9 cellular contexts compared by ENCODE assay signal in genomic region chr10:125521721-125522680, GRCh38.
A peak's percentile ranks its signal among the peaks of the same experiment; 100 is the strongest.
DNase-seq lines count a peak whose midpoint lies in the region; ATAC-seq and TF ChIP-seq lines count a peak whose summit lies in the region.
"Had no signal": no experiment of that assay in that cellular context is flagged by ENCODE, and none has a peak within 500 bp of the region (broad histone marks: within the 10 kb centered on the region; RNA-seq: fewer than 3 reads in every experiment).

No MANE protein-coding gene starts in this region.

- no peak for DNase-seq in AG10803 (ENCODE audit: low read depth)
- DNase-seq in ascending aorta (ENCODE audit: low spot score in 2 of 2): no peak
- DNase-seq in sigmoid colon: no peak
- DNase-seq in activated naive CD4-positive, alpha-beta T cell treated with Interleukin-2 at 50 U/mL for 16 hours: no peak

- TF ChIP-seq CTCF in AG10803 (conservative IDR thresholded peaks at IDR 0.05; ENCODE audit: low read length) (peak; percentile 54), ascending aorta (IDR thresholded peaks at IDR 0.05) (peak in 2 of 3 experiments; percentile 22 to 29), nephron (IDR thresholded peaks at IDR 0.05; ENCODE audit: unreplicated experiment in 3 of 3) (peak; percentile 38 to 52 (median 38)), sigmoid colon (IDR thresholded peaks at IDR 0.05) (peak in 1 of 4 experiments; percentile 35)

- H3K27ac ChIP-seq in ascending aorta: no peak overlapping the region
- no peak overlapping the region for H3K27ac ChIP-seq in sigmoid colon

- intact Hi-C loops in ascending aorta (cut with DNase I) (no loop called here), sigmoid colon (cut with DNase I) (no loop called here)

- H3K9me3 Mint-ChIP-seq in nephron: peaks cover 24% of the 10 kb centered on the region

- no peaks in the 10 kb centered on the region for H3K36me3 Mint-ChIP-seq in nephron (ENCODE audit: low read depth)

- 61 to 65% methylated on average over 17 of the region's 17 CpGs for WGBS in sigmoid colon, 2 donors

- TF ChIP-seq POLR2A in sigmoid colon (IDR thresholded peaks at IDR 0.05): no peak

- no peak overlapping the region for H3K4me3 Mint-ChIP-seq in nephron
- H3K4me3 Mint-ChIP-seq: IgD-negative memory B cell had no signal

- H3K4me3 ChIP-seq in AG10803 (ENCODE audit: low read length) (no peak overlapping the region), ascending aorta (no peak overlapping the region), sigmoid colon (no peak overlapping the region)

- H3K4me1 Mint-ChIP-seq in nephron: no peaks in the 10 kb centered on the region
- H3K4me1 Mint-ChIP-seq: IgD-negative memory B cell had no signal

- H3K9me3 ChIP-seq in ascending aorta (no peaks in the 10 kb centered on the region), sigmoid colon (peaks cover 0 to 2% (median 0%) of the 10 kb centered on the region in 4 donors)

- no peaks in the 10 kb centered on the region for H3K27me3 ChIP-seq in ascending aorta
- no peaks in the 10 kb centered on the region for H3K27me3 ChIP-seq in sigmoid colon

- H3K36me3 ChIP-seq in ascending aorta (no peaks in the 10 kb centered on the region), sigmoid colon (no peaks in the 10 kb centered on the region)

- no peak for TF ChIP-seq EP300 in sigmoid colon (IDR thresholded peaks at IDR 0.05)

- no peak overlapping the region for H3K27ac Mint-ChIP-seq in nephron
- H3K27ac Mint-ChIP-seq: IgD-negative memory B cell had no signal

- ATAC-seq in GM18508 (IDR thresholded peaks at IDR 0.05; ENCODE audit: insufficient read depth, unreplicated experiment) (peak; percentile 74), HG03558 (IDR thresholded peaks at IDR 0.05; ENCODE audit: extremely low read depth, unreplicated experiment) (peak; percentile 56), HG03025 (IDR thresholded peaks at IDR 0.05; ENCODE audit: low FRiP score, unreplicated experiment) (no peak)

- H3K4me1 ChIP-seq in ascending aorta (no peaks in the 10 kb centered on the region), sigmoid colon (no peaks in the 10 kb centered on the region)

- H3K27me3 Mint-ChIP-seq in nephron (ENCODE audit: low read depth): peaks cover 10% of the 10 kb centered on the region
- H3K27me3 Mint-ChIP-seq: IgD-negative memory B cell had no signal
